Comparison of ENCODE assay signal across 28 cellular contexts in genomic region chr9:75932026-75932425, GRCh38.
"Had no signal": no experiment of that assay in that cellular context is flagged by ENCODE, and none has a peak within 500 bp of the region (broad histone marks: within the 10 kb centered on the region; RNA-seq: fewer than 3 reads in every experiment).

No MANE protein-coding gene starts in this region.

- H3K4me1 ChIP-seq: right lobe of liver, suprapubic skin, uterus had no signal

- DNase-seq: effector CD8-positive, alpha-beta T cell; endodermal cell; foreskin fibroblast; gastrocnemius medialis; head of caudate nucleus; mucosa of descending colon; naive B cell; right lobe of liver; small intestine; stimulated activated CD4-positive, alpha-beta T cell treated with anti-CD3 and anti-CD28 coated beads, Interleukin-12 subunit alpha, Interleukin-12 subunit beta, amount 100 ng/mL, for 4 hours; stimulated activated CD4-positive, alpha-beta T cell treated with anti-CD3 and anti-CD28 coated beads, Interleukin-1b, Interleukin-23, amount 100 ng/mL, for 48 hours; stimulated activated CD4-positive, alpha-beta T cell treated with anti-CD3 and anti-CD28 coated beads, Interleukin-4, amount 100 ng/mL, for 1 hour; stimulated activated CD8-positive, alpha-beta memory T cell treated with anti-CD3 and anti-CD28 coated beads, Interleukin-4, amount 100 ng/mL, for 48 hours; stimulated activated naive CD4-positive, alpha-beta T cell; stimulated activated naive CD8-positive, alpha-beta T cell treated with anti-CD3 and anti-CD28 coated beads, Interleukin-15, amount 100 ng/mL, for 72 hours; transverse colon; upper lobe of right lung; uterus had no signal

- H3K27me3 ChIP-seq: gastrocnemius medialis, neural progenitor cell, right lobe of liver, suprapubic skin, transverse colon, upper lobe of right lung, uterus had no signal

- H3K4me3 Mint-ChIP-seq: dendritic cell treated with granulocyte-macrophage colony-stimulating factor and Interleukin-4, amounts not matched to agents 40 ng/mL and 50 ng/mL, for 4 days; endodermal cell; memory B cell; mesothelial cell of epicardium; naive B cell; natural killer cell treated with Interleukin-12 subunit alpha and Interleukin-12 subunit beta and Interleukin-15 and Interleukin-18, amount 100 ng/mL, for 72 hours; neural progenitor cell; stimulated activated naive CD8-positive, alpha-beta T cell treated with anti-CD3 and anti-CD28 coated beads, Interleukin-15, amount 100 ng/mL, for 72 hours had no signal

- H3K4me1 Mint-ChIP-seq: memory B cell, naive B cell had no signal

- H2AFZ ChIP-seq: neural progenitor cell, parathyroid adenoma had no signal

- H3K9me3 Mint-ChIP-seq: dendritic cell treated with granulocyte-macrophage colony-stimulating factor and Interleukin-4, amounts not matched to agents 40 ng/mL and 50 ng/mL, for 4 days; endodermal cell; memory B cell; natural killer cell treated with Interleukin-12 subunit alpha and Interleukin-12 subunit beta and Interleukin-15 and Interleukin-18, amount 100 ng/mL, for 72 hours had no signal

- H3K4me2 ChIP-seq: neural progenitor cell had no signal

- H3K79me2 ChIP-seq: parathyroid adenoma had no signal

- H3K9ac ChIP-seq: neural progenitor cell, parathyroid adenoma had no signal

- H3K27ac ChIP-seq: epithelial cell of prostate, neural progenitor cell, parathyroid adenoma, right lobe of liver, suprapubic skin, transverse colon, upper lobe of right lung, uterus had no signal

- H3K27ac Mint-ChIP-seq: dendritic cell treated with granulocyte-macrophage colony-stimulating factor and Interleukin-4, amounts not matched to agents 40 ng/mL and 50 ng/mL, for 4 days; endodermal cell; memory B cell; mesothelial cell of epicardium; naive B cell; natural killer cell treated with Interleukin-12 subunit alpha and Interleukin-12 subunit beta and Interleukin-15 and Interleukin-18, amount 100 ng/mL, for 72 hours; neural progenitor cell; progenitor cell of endocrine pancreas had no signal

- H3K27me3 Mint-ChIP-seq: dendritic cell treated with granulocyte-macrophage colony-stimulating factor and Interleukin-4, amounts not matched to agents 40 ng/mL and 50 ng/mL, for 4 days; memory B cell; progenitor cell of endocrine pancreas; stimulated activated naive CD8-positive, alpha-beta T cell treated with anti-CD3 and anti-CD28 coated beads, Interleukin-15, amount 100 ng/mL, for 72 hours had no signal

- H3K36me3 Mint-ChIP-seq: memory B cell; naive B cell; natural killer cell treated with Interleukin-12 subunit alpha and Interleukin-12 subunit beta and Interleukin-15 and Interleukin-18, amount 100 ng/mL, for 72 hours had no signal

- ATAC-seq: left lobe of liver; mucosa of descending colon; right lobe of liver; stimulated activated naive CD8-positive, alpha-beta T cell treated with anti-CD3 and anti-CD28 coated beads, Interleukin-15, amount 100 ng/mL, for 72 hours; upper lobe of right lung had no signal

- H3K9me3 ChIP-seq: gastrocnemius medialis, mucosa of descending colon, right lobe of liver, suprapubic skin, transverse colon, upper lobe of right lung, uterus had no signal
